ENCODE assay signal across 2 cellular contexts in the genomic region with DNA sequence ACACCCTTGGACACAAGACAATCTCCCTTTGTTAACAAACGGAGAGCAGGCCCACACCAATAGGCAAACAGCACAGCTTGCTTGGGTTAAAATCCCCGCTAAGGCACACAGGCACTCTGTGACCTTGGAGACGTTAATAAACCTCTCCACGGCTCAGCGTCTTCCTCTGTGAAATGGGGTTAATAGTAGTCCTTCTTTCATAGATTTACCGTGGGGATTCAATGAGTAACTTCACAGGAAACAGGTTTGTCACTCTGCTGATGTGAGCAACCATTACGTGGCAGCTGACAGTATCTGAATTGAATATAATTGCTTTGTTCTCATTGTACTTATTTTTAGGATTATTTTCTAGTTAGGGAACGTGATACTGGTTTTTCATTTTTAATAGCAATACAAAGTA.
TF ChIP-seq lines count a peak whose summit lies in the region.

No MANE protein-coding gene starts in this region.

TF ChIP-seq in SK-N-SH, 30 proteins besides CTCF, POLR2A, EP300 and RAD21:
- TF ChIP-seq, protein P1, sequence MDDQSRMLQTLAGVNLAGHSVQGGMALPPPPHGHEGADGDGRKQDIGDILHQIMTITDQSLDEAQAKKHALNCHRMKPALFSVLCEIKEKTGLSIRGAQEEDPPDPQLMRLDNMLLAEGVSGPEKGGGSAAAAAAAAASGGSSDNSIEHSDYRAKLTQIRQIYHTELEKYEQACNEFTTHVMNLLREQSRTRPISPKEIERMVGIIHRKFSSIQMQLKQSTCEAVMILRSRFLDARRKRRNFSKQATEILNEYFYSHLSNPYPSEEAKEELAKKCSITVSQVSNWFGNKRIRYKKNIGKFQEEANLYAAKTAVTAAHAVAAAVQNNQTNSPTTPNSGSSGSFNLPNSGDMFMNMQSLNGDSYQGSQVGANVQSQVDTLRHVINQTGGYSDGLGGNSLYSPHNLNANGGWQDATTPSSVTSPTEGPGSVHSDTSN (IDR thresholded peaks at IDR 0.05), result peak; percentile 33; the same call in 1 of the 2 replicates
- TF ChIP-seq SIN3A (IDR thresholded peaks at IDR 0.05; ENCODE audit: borderline replicate concordance, low read depth, low read length), result no peak
- TF ChIP-seq SMC3 (IDR thresholded peaks at IDR 0.05; ENCODE audit: low read depth, low read length), result no peak
- TF ChIP-seq FOSL2 (IDR thresholded peaks at IDR 0.05; ENCODE audit: borderline replicate concordance, low read depth), result peak; percentile 16; the same call in 1 of the 2 replicates
- TF ChIP-seq FOXM1 (IDR thresholded peaks at IDR 0.05; ENCODE audit: low read depth), result no peak
- TF ChIP-seq CHD2 (IDR thresholded peaks at IDR 0.05; ENCODE audit: low read length, partially characterized antibody), result no peak
- no peak for TF ChIP-seq GABPA (IDR thresholded peaks at IDR 0.05; ENCODE audit: low read depth)
- TF ChIP-seq MXI1 (IDR thresholded peaks at IDR 0.05; ENCODE audit: low read depth, low read length), result no peak
- no peak for TF ChIP-seq EZH2phosphoT487 (IDR thresholded peaks at IDR 0.05; ENCODE audit: borderline replicate concordance, low read depth)
- no peak for TF ChIP-seq YY1 (IDR thresholded peaks at IDR 0.05; ENCODE audit: low read depth)
- TF ChIP-seq MEF2A (IDR thresholded peaks at IDR 0.05; ENCODE audit: borderline replicate concordance, low read depth), result no peak
- peak; percentile 7; the same call in 1 of the 2 replicates for TF ChIP-seq JUND (IDR thresholded peaks at IDR 0.05)
- TF ChIP-seq, protein P2, sequence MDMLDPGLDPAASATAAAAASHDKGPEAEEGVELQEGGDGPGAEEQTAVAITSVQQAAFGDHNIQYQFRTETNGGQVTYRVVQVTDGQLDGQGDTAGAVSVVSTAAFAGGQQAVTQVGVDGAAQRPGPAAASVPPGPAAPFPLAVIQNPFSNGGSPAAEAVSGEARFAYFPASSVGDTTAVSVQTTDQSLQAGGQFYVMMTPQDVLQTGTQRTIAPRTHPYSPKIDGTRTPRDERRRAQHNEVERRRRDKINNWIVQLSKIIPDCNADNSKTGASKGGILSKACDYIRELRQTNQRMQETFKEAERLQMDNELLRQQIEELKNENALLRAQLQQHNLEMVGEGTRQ (IDR thresholded peaks at IDR 0.05; ENCODE audit: borderline replicate concordance, low read depth, low read length), result no peak
- TF ChIP-seq, protein P3, sequence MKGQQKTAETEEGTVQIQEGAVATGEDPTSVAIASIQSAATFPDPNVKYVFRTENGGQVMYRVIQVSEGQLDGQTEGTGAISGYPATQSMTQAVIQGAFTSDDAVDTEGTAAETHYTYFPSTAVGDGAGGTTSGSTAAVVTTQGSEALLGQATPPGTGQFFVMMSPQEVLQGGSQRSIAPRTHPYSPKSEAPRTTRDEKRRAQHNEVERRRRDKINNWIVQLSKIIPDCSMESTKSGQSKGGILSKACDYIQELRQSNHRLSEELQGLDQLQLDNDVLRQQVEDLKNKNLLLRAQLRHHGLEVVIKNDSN (IDR thresholded peaks at IDR 0.05; ENCODE audit: borderline replicate concordance, low read depth), result no peak
- TF ChIP-seq TCF12 (IDR thresholded peaks at IDR 0.05), result peak; percentile 27; the same call in 1 of the 2 replicates
- TF ChIP-seq RXRA (IDR thresholded peaks at IDR 0.05; ENCODE audit: borderline replicate concordance, low read depth), result no peak
- no peak for TF ChIP-seq RCOR1 (IDR thresholded peaks at IDR 0.05; ENCODE audit: low read length)
TF ChIP-seq in SK-N-SH: peak in this region for 4.

TF ChIP-seq in SK-N-SH treated with all-trans-retinoic acid at 6 μM for 48 hours, 23 proteins besides CTCF, POLR2A, EP300 and RAD21 (continued from another document):
- TF ChIP-seq, protein P4, sequence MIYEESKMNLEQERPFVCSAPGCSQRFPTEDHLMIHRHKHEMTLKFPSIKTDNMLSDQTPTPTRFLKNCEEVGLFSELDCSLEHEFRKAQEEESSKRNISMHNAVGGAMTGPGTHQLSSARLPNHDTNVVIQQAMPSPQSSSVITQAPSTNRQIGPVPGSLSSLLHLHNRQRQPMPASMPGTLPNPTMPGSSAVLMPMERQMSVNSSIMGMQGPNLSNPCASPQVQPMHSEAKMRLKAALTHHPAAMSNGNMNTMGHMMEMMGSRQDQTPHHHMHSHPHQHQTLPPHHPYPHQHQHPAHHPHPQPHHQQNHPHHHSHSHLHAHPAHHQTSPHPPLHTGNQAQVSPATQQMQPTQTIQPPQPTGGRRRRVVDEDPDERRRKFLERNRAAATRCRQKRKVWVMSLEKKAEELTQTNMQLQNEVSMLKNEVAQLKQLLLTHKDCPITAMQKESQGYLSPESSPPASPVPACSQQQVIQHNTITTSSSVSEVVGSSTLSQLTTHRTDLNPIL (CRISPR knock-in tag; IDR thresholded peaks at IDR 0.05; ENCODE audit: low read depth), result no peak
- no peak for TF ChIP-seq ZNF8 (CRISPR knock-in tag; IDR thresholded peaks at IDR 0.05)
- no peak for TF ChIP-seq ESRRG (CRISPR knock-in tag; IDR thresholded peaks at IDR 0.05)
- TF ChIP-seq ZFP3 (CRISPR knock-in tag; IDR thresholded peaks at IDR 0.05), result no peak
- TF ChIP-seq, protein P5, sequence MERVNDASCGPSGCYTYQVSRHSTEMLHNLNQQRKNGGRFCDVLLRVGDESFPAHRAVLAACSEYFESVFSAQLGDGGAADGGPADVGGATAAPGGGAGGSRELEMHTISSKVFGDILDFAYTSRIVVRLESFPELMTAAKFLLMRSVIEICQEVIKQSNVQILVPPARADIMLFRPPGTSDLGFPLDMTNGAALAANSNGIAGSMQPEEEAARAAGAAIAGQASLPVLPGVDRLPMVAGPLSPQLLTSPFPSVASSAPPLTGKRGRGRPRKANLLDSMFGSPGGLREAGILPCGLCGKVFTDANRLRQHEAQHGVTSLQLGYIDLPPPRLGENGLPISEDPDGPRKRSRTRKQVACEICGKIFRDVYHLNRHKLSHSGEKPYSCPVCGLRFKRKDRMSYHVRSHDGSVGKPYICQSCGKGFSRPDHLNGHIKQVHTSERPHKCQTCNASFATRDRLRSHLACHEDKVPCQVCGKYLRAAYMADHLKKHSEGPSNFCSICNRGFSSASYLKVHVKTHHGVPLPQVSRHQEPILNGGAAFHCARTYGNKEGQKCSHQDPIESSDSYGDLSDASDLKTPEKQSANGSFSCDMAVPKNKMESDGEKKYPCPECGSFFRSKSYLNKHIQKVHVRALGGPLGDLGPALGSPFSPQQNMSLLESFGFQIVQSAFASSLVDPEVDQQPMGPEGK (CRISPR knock-in tag; IDR thresholded peaks at IDR 0.05; ENCODE audit: borderline replicate concordance), result no peak
- no peak for TF ChIP-seq CSDC2 (CRISPR knock-in tag; IDR thresholded peaks at IDR 0.05)
- TF ChIP-seq ARNTL (CRISPR knock-in tag; IDR thresholded peaks at IDR 0.05; ENCODE audit: borderline replicate concordance, low read depth), result no peak
- no peak for TF ChIP-seq GLIS3 (CRISPR knock-in tag; IDR thresholded peaks at IDR 0.05)
- no peak for TF ChIP-seq TCF4 (CRISPR knock-in tag; IDR thresholded peaks at IDR 0.05; ENCODE audit: borderline replicate concordance)
- no peak for TF ChIP-seq ISL1 (CRISPR knock-in tag; IDR thresholded peaks at IDR 0.05)
- TF ChIP-seq, protein P6, sequence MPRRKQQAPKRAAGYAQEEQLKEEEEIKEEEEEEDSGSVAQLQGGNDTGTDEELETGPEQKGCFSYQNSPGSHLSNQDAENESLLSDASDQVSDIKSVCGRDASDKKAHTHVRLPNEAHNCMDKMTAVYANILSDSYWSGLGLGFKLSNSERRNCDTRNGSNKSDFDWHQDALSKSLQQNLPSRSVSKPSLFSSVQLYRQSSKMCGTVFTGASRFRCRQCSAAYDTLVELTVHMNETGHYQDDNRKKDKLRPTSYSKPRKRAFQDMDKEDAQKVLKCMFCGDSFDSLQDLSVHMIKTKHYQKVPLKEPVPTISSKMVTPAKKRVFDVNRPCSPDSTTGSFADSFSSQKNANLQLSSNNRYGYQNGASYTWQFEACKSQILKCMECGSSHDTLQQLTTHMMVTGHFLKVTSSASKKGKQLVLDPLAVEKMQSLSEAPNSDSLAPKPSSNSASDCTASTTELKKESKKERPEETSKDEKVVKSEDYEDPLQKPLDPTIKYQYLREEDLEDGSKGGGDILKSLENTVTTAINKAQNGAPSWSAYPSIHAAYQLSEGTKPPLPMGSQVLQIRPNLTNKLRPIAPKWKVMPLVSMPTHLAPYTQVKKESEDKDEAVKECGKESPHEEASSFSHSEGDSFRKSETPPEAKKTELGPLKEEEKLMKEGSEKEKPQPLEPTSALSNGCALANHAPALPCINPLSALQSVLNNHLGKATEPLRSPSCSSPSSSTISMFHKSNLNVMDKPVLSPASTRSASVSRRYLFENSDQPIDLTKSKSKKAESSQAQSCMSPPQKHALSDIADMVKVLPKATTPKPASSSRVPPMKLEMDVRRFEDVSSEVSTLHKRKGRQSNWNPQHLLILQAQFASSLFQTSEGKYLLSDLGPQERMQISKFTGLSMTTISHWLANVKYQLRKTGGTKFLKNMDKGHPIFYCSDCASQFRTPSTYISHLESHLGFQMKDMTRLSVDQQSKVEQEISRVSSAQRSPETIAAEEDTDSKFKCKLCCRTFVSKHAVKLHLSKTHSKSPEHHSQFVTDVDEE (CRISPR knock-in tag; IDR thresholded peaks at IDR 0.05), result no peak
- TF ChIP-seq ZC3H10 (CRISPR knock-in tag; IDR thresholded peaks at IDR 0.05), result no peak
- TF ChIP-seq ZFP30 (CRISPR knock-in tag; IDR thresholded peaks at IDR 0.05), result no peak
- no peak for TF ChIP-seq OSR1 (CRISPR knock-in tag; IDR thresholded peaks at IDR 0.05)
TF ChIP-seq in SK-N-SH treated with all-trans-retinoic acid at 6 μM for 48 hours: peak in this region for 0.
